1 cellular context compared by ENCODE assay signal in the genomic region with DNA sequence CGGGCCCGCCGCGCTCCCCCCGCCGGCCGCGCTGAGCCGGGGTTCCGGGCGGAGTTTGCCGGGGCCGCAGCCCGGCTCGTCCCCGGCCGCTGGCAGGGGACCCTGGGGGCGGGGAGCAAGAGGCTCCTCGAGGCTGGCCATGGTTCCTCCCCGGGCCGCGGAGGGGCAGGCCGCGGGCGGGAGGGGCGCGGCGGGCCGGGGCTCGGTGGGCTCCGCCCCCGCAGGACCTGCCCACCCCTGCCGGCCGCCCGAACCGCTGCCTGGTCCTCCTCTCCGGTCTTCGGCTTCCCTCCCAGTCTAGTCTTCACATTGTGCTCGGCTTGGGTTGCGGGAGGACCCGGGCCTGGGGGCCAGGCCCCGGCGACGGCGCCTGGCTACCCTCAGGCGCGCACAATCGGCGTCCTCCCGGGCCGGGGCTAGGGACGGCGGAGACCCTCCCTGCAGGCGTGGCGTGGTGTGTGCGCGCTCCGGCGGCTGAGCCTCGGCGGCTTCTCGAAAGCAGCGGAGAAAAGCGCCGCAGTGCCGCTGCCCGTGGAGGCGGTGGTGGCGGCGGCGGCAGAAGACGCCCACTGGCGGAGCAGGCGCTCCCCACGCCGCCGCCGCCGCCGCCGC.
TF ChIP-seq lines count a peak whose summit lies in the region.

A gene (minus strand): TSS at position 571 of the 612 bp plus-strand sequence. CDS start 430 bp downstream, at position 141.

TF ChIP-seq in HEK293, 187 proteins besides CTCF, POLR2A, EP300 and RAD21 (continued from another document and continues in another):
- TF ChIP-seq, protein P1, sequence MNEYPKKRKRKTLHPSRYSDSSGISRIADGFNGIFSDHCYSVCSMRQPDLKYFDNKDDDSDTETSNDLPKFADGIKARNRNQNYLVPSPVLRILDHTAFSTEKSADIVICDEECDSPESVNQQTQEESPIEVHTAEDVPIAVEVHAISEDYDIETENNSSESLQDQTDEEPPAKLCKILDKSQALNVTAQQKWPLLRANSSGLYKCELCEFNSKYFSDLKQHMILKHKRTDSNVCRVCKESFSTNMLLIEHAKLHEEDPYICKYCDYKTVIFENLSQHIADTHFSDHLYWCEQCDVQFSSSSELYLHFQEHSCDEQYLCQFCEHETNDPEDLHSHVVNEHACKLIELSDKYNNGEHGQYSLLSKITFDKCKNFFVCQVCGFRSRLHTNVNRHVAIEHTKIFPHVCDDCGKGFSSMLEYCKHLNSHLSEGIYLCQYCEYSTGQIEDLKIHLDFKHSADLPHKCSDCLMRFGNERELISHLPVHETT (tag by site-specific recombination; IDR thresholded peaks at IDR 0.05), result no peak
- TF ChIP-seq, protein P2, sequence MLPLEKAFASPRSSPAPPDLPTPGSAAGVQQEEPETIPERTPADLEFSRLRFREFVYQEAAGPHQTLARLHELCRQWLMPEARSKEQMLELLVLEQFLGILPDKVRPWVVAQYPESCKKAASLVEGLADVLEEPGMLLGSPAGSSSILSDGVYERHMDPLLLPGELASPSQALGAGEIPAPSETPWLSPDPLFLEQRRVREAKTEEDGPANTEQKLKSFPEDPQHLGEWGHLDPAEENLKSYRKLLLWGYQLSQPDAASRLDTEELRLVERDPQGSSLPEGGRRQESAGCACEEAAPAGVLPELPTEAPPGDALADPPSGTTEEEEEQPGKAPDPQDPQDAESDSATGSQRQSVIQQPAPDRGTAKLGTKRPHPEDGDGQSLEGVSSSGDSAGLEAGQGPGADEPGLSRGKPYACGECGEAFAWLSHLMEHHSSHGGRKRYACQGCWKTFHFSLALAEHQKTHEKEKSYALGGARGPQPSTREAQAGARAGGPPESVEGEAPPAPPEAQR (tag by site-specific recombination; IDR thresholded peaks at IDR 0.05), result no peak
- TF ChIP-seq ZNF514 (tag by site-specific recombination; IDR thresholded peaks at IDR 0.05), result no peak
- no peak for TF ChIP-seq ZBTB21 (tag by site-specific recombination; IDR thresholded peaks at IDR 0.05)
- TF ChIP-seq ZBTB7A (tag by site-specific recombination; IDR thresholded peaks at IDR 0.05; ENCODE audit: low read depth), result no peak
- TF ChIP-seq, protein P3, sequence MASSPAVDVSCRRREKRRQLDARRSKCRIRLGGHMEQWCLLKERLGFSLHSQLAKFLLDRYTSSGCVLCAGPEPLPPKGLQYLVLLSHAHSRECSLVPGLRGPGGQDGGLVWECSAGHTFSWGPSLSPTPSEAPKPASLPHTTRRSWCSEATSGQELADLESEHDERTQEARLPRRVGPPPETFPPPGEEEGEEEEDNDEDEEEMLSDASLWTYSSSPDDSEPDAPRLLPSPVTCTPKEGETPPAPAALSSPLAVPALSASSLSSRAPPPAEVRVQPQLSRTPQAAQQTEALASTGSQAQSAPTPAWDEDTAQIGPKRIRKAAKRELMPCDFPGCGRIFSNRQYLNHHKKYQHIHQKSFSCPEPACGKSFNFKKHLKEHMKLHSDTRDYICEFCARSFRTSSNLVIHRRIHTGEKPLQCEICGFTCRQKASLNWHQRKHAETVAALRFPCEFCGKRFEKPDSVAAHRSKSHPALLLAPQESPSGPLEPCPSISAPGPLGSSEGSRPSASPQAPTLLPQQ (tag by site-specific recombination; IDR thresholded peaks at IDR 0.05), result no peak
- TF ChIP-seq ZBTB17 (tag by site-specific recombination; IDR thresholded peaks at IDR 0.05), result no peak
- TF ChIP-seq ZNF175 (tag by site-specific recombination; IDR thresholded peaks at IDR 0.05), result no peak
- TF ChIP-seq, protein P4, sequence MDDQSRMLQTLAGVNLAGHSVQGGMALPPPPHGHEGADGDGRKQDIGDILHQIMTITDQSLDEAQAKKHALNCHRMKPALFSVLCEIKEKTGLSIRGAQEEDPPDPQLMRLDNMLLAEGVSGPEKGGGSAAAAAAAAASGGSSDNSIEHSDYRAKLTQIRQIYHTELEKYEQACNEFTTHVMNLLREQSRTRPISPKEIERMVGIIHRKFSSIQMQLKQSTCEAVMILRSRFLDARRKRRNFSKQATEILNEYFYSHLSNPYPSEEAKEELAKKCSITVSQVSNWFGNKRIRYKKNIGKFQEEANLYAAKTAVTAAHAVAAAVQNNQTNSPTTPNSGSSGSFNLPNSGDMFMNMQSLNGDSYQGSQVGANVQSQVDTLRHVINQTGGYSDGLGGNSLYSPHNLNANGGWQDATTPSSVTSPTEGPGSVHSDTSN (CRISPR knock-in tag; IDR thresholded peaks at IDR 0.05), result no peak; the same call in 1 of the 2 replicates
- no peak for TF ChIP-seq MZF1 (tag by site-specific recombination; IDR thresholded peaks at IDR 0.05; ENCODE audit: borderline replicate concordance)
- peak; percentile 65; the same call in 1 of the 2 replicates for TF ChIP-seq ZSCAN30 (tag by site-specific recombination; IDR thresholded peaks at IDR 0.05)
- 0 out of 2 replicates have a peak, but pooled peaks have one; percentile 15 for TF ChIP-seq SP7 (tag by site-specific recombination; IDR thresholded peaks at IDR 0.05)
- no peak for TF ChIP-seq ZNF266 (tag by site-specific recombination; IDR thresholded peaks at IDR 0.05; ENCODE audit: low read depth)
- no peak for TF ChIP-seq ZNF140 (tag by site-specific recombination; IDR thresholded peaks at IDR 0.05)
- no peak for TF ChIP-seq ZNF629 (tag by site-specific recombination; IDR thresholded peaks at IDR 0.05)
- 0 out of 2 replicates have a peak, but pooled peaks have one; percentile 51 for TF ChIP-seq ZNF660 (tag by site-specific recombination; IDR thresholded peaks at IDR 0.05)
- TF ChIP-seq, protein P5, sequence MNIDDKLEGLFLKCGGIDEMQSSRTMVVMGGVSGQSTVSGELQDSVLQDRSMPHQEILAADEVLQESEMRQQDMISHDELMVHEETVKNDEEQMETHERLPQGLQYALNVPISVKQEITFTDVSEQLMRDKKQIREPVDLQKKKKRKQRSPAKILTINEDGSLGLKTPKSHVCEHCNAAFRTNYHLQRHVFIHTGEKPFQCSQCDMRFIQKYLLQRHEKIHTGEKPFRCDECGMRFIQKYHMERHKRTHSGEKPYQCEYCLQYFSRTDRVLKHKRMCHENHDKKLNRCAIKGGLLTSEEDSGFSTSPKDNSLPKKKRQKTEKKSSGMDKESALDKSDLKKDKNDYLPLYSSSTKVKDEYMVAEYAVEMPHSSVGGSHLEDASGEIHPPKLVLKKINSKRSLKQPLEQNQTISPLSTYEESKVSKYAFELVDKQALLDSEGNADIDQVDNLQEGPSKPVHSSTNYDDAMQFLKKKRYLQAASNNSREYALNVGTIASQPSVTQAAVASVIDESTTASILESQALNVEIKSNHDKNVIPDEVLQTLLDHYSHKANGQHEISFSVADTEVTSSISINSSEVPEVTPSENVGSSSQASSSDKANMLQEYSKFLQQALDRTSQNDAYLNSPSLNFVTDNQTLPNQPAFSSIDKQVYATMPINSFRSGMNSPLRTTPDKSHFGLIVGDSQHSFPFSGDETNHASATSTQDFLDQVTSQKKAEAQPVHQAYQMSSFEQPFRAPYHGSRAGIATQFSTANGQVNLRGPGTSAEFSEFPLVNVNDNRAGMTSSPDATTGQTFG (tag by site-specific recombination; IDR thresholded peaks at IDR 0.05; ENCODE audit: borderline replicate concordance), result no peak
- no peak for TF ChIP-seq ZNF830 (tag by site-specific recombination; IDR thresholded peaks at IDR 0.05; ENCODE audit: low read depth)
- TF ChIP-seq, protein P6, sequence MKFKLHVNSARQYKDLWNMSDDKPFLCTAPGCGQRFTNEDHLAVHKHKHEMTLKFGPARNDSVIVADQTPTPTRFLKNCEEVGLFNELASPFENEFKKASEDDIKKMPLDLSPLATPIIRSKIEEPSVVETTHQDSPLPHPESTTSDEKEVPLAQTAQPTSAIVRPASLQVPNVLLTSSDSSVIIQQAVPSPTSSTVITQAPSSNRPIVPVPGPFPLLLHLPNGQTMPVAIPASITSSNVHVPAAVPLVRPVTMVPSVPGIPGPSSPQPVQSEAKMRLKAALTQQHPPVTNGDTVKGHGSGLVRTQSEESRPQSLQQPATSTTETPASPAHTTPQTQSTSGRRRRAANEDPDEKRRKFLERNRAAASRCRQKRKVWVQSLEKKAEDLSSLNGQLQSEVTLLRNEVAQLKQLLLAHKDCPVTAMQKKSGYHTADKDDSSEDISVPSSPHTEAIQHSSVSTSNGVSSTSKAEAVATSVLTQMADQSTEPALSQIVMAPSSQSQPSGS (tag by site-specific recombination; IDR thresholded peaks at IDR 0.05; ENCODE audit: low read depth), result no peak
- peak; percentile 80 for TF ChIP-seq KLF10 (tag by site-specific recombination; IDR thresholded peaks at IDR 0.05)
- TF ChIP-seq SETDB1 (IDR thresholded peaks at IDR 0.05; ENCODE audit: insufficient read length, low read length), result no peak
- no peak for TF ChIP-seq ZNF48 (tag by site-specific recombination; IDR thresholded peaks at IDR 0.05)
- TF ChIP-seq, protein P7, sequence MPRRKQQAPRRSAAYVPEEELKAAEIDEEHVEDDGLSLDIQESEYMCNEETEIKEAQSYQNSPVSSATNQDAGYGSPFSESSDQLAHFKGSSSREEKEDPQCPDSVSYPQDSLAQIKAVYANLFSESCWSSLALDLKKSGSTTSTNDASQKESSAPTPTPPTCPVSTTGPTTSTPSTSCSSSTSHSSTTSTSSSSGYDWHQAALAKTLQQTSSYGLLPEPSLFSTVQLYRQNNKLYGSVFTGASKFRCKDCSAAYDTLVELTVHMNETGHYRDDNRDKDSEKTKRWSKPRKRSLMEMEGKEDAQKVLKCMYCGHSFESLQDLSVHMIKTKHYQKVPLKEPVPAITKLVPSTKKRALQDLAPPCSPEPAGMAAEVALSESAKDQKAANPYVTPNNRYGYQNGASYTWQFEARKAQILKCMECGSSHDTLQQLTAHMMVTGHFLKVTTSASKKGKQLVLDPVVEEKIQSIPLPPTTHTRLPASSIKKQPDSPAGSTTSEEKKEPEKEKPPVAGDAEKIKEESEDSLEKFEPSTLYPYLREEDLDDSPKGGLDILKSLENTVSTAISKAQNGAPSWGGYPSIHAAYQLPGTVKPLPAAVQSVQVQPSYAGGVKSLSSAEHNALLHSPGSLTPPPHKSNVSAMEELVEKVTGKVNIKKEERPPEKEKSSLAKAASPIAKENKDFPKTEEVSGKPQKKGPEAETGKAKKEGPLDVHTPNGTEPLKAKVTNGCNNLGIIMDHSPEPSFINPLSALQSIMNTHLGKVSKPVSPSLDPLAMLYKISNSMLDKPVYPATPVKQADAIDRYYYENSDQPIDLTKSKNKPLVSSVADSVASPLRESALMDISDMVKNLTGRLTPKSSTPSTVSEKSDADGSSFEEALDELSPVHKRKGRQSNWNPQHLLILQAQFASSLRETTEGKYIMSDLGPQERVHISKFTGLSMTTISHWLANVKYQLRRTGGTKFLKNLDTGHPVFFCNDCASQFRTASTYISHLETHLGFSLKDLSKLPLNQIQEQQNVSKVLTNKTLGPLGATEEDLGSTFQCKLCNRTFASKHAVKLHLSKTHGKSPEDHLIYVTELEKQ (tag by site-specific recombination; IDR thresholded peaks at IDR 0.05; ENCODE audit: borderline replicate concordance), result no peak
- no peak for TF ChIP-seq FEZF1 (tag by site-specific recombination; IDR thresholded peaks at IDR 0.05)
- no peak for TF ChIP-seq ZNF658 (tag by site-specific recombination; IDR thresholded peaks at IDR 0.05)
- TF ChIP-seq BCL11A (tag by site-specific recombination; IDR thresholded peaks at IDR 0.05; ENCODE audit: low read depth), result no peak
- TF ChIP-seq, protein P8, sequence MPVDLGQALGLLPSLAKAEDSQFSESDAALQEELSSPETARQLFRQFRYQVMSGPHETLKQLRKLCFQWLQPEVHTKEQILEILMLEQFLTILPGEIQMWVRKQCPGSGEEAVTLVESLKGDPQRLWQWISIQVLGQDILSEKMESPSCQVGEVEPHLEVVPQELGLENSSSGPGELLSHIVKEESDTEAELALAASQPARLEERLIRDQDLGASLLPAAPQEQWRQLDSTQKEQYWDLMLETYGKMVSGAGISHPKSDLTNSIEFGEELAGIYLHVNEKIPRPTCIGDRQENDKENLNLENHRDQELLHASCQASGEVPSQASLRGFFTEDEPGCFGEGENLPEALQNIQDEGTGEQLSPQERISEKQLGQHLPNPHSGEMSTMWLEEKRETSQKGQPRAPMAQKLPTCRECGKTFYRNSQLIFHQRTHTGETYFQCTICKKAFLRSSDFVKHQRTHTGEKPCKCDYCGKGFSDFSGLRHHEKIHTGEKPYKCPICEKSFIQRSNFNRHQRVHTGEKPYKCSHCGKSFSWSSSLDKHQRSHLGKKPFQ (tag by site-specific recombination; IDR thresholded peaks at IDR 0.05), result no peak
- TF ChIP-seq, protein P9, sequence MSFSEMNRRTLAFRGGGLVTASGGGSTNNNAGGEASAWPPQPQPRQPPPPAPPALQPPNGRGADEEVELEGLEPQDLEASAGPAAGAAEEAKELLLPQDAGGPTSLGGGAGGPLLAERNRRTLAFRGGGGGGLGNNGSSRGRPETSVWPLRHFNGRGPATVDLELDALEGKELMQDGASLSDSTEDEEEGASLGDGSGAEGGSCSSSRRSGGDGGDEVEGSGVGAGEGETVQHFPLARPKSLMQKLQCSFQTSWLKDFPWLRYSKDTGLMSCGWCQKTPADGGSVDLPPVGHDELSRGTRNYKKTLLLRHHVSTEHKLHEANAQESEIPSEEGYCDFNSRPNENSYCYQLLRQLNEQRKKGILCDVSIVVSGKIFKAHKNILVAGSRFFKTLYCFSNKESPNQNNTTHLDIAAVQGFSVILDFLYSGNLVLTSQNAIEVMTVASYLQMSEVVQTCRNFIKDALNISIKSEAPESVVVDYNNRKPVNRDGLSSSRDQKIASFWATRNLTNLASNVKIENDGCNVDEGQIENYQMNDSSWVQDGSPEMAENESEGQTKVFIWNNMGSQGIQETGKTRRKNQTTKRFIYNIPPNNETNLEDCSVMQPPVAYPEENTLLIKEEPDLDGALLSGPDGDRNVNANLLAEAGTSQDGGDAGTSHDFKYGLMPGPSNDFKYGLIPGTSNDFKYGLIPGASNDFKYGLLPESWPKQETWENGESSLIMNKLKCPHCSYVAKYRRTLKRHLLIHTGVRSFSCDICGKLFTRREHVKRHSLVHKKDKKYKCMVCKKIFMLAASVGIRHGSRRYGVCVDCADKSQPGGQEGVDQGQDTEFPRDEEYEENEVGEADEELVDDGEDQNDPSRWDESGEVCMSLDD (tag by site-specific recombination; IDR thresholded peaks at IDR 0.05), result no peak
- TF ChIP-seq, protein P10, sequence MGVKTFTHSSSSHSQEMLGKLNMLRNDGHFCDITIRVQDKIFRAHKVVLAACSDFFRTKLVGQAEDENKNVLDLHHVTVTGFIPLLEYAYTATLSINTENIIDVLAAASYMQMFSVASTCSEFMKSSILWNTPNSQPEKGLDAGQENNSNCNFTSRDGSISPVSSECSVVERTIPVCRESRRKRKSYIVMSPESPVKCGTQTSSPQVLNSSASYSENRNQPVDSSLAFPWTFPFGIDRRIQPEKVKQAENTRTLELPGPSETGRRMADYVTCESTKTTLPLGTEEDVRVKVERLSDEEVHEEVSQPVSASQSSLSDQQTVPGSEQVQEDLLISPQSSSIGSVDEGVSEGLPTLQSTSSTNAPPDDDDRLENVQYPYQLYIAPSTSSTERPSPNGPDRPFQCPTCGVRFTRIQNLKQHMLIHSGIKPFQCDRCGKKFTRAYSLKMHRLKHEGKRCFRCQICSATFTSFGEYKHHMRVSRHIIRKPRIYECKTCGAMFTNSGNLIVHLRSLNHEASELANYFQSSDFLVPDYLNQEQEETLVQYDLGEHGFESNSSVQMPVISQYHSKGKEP (tag by site-specific recombination; IDR thresholded peaks at IDR 0.05), result no peak
- TF ChIP-seq ZIC2 (tag by site-specific recombination; IDR thresholded peaks at IDR 0.05), result no peak
- TF ChIP-seq ZNF37A (tag by site-specific recombination; IDR thresholded peaks at IDR 0.05), result no peak
- TF ChIP-seq ZNF837 (tag by site-specific recombination; IDR thresholded peaks at IDR 0.05), result no peak
- TF ChIP-seq ZFP37 (tag by site-specific recombination; IDR thresholded peaks at IDR 0.05), result no peak
- TF ChIP-seq GLIS1 (tag by site-specific recombination; IDR thresholded peaks at IDR 0.05), result no peak
- no peak for TF ChIP-seq ZEB2 (tag by site-specific recombination; IDR thresholded peaks at IDR 0.05)
- no peak for TF ChIP-seq ZNF274 (IDR thresholded peaks at IDR 0.05; ENCODE audit: low read length)
- no peak for TF ChIP-seq ZNF274 (tag by site-specific recombination; IDR thresholded peaks at IDR 0.05; ENCODE audit: borderline replicate concordance)
- TF ChIP-seq ZNF335 (tag by site-specific recombination; conservative IDR thresholded peaks at IDR 0.05), result no peak; the same call in none of the 2 replicates
- no peak for TF ChIP-seq ZNF654 (tag by site-specific recombination; IDR thresholded peaks at IDR 0.05; ENCODE audit: low read depth)
